Comparison of ENCODE assay signal across 1 cellular context in genomic region chr15:58053236-58054153, GRCh38.
A peak's percentile ranks its signal among the peaks of the same experiment; 100 is the strongest.
TF ChIP-seq lines count a peak whose summit lies in the region.

No MANE protein-coding gene starts in this region.

TF ChIP-seq in HEK293, 187 proteins besides CTCF, POLR2A, EP300 and RAD21 (continued from another document):
- TF ChIP-seq PRDM10 (tag by site-specific recombination; IDR thresholded peaks at IDR 0.05): no peak
- no peak for TF ChIP-seq ZNF433 (tag by site-specific recombination; IDR thresholded peaks at IDR 0.05; ENCODE audit: low read depth)
- no peak for TF ChIP-seq ZNF37A (tag by site-specific recombination; IDR thresholded peaks at IDR 0.05)
- no peak for TF ChIP-seq ZNF510 (tag by site-specific recombination; IDR thresholded peaks at IDR 0.05; ENCODE audit: insufficient replicate concordance)
- TF ChIP-seq ZNF449 (tag by site-specific recombination; IDR thresholded peaks at IDR 0.05): no peak
- TF ChIP-seq ZBTB7A (tag by site-specific recombination; IDR thresholded peaks at IDR 0.05; ENCODE audit: low read depth): no peak
- TF ChIP-seq ZXDB (tag by site-specific recombination; IDR thresholded peaks at IDR 0.05): peak; percentile 86
- no peak for TF ChIP-seq KLF17 (tag by site-specific recombination; IDR thresholded peaks at IDR 0.05)
- TF ChIP-seq ZNF707 (tag by site-specific recombination; IDR thresholded peaks at IDR 0.05): no peak
- TF ChIP-seq GLIS1 (tag by site-specific recombination; IDR thresholded peaks at IDR 0.05): peak; percentile 88
- no peak for TF ChIP-seq ZNF747 (tag by site-specific recombination; IDR thresholded peaks at IDR 0.05)
- no peak for TF ChIP-seq ZNF645 (tag by site-specific recombination; IDR thresholded peaks at IDR 0.05)
- no peak for TF ChIP-seq ZNF350 (tag by site-specific recombination; IDR thresholded peaks at IDR 0.05)
- TF ChIP-seq ZNF473 (tag by site-specific recombination; IDR thresholded peaks at IDR 0.05): no peak
- TF ChIP-seq ZNF174 (tag by site-specific recombination; IDR thresholded peaks at IDR 0.05): no peak
- 0 out of 2 replicates have a peak, but pooled peaks have one; percentile 43 for TF ChIP-seq ZSCAN5A (tag by site-specific recombination; IDR thresholded peaks at IDR 0.05)
- TF ChIP-seq HOXD13 (CRISPR knock-in tag; IDR thresholded peaks at IDR 0.05; ENCODE audit: borderline replicate concordance): no peak
- TF ChIP-seq HIC1 (tag by site-specific recombination; IDR thresholded peaks at IDR 0.05): no peak
- no peak for TF ChIP-seq ZNF626 (tag by site-specific recombination; IDR thresholded peaks at IDR 0.05)
- TF ChIP-seq ZNF23 (tag by site-specific recombination; IDR thresholded peaks at IDR 0.05; ENCODE audit: borderline replicate concordance): no peak
- peak; percentile 87 for TF ChIP-seq GLI2 (tag by site-specific recombination; IDR thresholded peaks at IDR 0.05; ENCODE audit: borderline replicate concordance, low read depth)
- no peak for TF ChIP-seq HOXA7 (CRISPR knock-in tag; IDR thresholded peaks at IDR 0.05; ENCODE audit: borderline replicate concordance)
- no peak for TF ChIP-seq ZNF521 (tag by site-specific recombination; IDR thresholded peaks at IDR 0.05)
- TF ChIP-seq ZBTB49 (tag by site-specific recombination; IDR thresholded peaks at IDR 0.05; ENCODE audit: low read depth): peak; percentile 19; the same call in 1 of the 2 replicates
- no peak for TF ChIP-seq ZSCAN18 (tag by site-specific recombination; IDR thresholded peaks at IDR 0.05)
- peak; percentile 92 for TF ChIP-seq ZNF580 (tag by site-specific recombination; IDR thresholded peaks at IDR 0.05)
- TF ChIP-seq ZNF146 (tag by site-specific recombination; IDR thresholded peaks at IDR 0.05): 0 out of 2 replicates have a peak, but pooled peaks have one; percentile 18
- TF ChIP-seq ZNF704 (tag by site-specific recombination; IDR thresholded peaks at IDR 0.05): no peak
- peak; percentile 75 for TF ChIP-seq ZFHX2 (tag by site-specific recombination; conservative IDR thresholded peaks at IDR 0.05)
- no peak for TF ChIP-seq ZNF670 (tag by site-specific recombination; IDR thresholded peaks at IDR 0.05; ENCODE audit: low read depth)
- TF ChIP-seq ZNF791 (tag by site-specific recombination; IDR thresholded peaks at IDR 0.05): no peak
- TF ChIP-seq GLIS2 (tag by site-specific recombination; IDR thresholded peaks at IDR 0.05): peak; percentile 31; the same call in 1 of the 2 replicates
- TF ChIP-seq ELK4 (IDR thresholded peaks at IDR 0.05; ENCODE audit: borderline replicate concordance, low read depth, low read length): no peak
- no peak for TF ChIP-seq ZNF623 (tag by site-specific recombination; IDR thresholded peaks at IDR 0.05)
